32 cellular contexts compared by ENCODE assay signal in genomic region chr13:110872034-110872767, GRCh38. TPM values are rescaled to one million over a fixed set of nuclear protein-coding genes. Genes with fewer than 3 reads are reported as not detected.
A peak's percentile ranks its signal among the peaks of the same experiment; 100 is the strongest.
DNase-seq lines count a peak whose midpoint lies in the region; ATAC-seq, FAIRE-seq and TF ChIP-seq lines count a peak whose summit lies in the region.
"Had no signal": no experiment of that assay in that cellular context is flagged by ENCODE, and none has a peak within 500 bp of the region (broad histone marks: within the 10 kb centered on the region; RNA-seq: fewer than 3 reads in every experiment).

No MANE protein-coding gene starts in this region.

- BruUV-seq in HepG2 (replicated peaks; lab: Mats Ljungman, UMichigan), result no TSS peak

- no peaks in the 10 kb centered on the region for H4K20me1 ChIP-seq in HepG2 (ENCODE audit: insufficient read depth, low read length)

- H3K4me1 ChIP-seq in HepG2 (ENCODE audit: insufficient read depth, low read length), result peaks cover 64% of the 10 kb centered on the region
- H3K4me1 ChIP-seq in right lobe of liver, result peaks cover 0 to 5% (median 0%) of the 10 kb centered on the region in 4 donors
- H3K4me1 ChIP-seq in endodermal cell (ENCODE audit: control insufficient read depth, insufficient read depth, low read length), result no peaks in the 10 kb centered on the region
- peaks cover 48% of the 10 kb centered on the region for H3K4me1 ChIP-seq in vagina

- CTCF ChIA-PET in HepG2 (lab: Yijun Ruan, JAX; ENCODE audit: low intra/inter-chr PET ratio, low total read pairs), result no interaction called here

- POLR2A ChIA-PET in HepG2 (lab: Yijun Ruan, JAX), result interaction anchor here (1.4 to 3.1 kb wide), 2 partner anchors 43 to 157 kb away, joined by 4 to 10 read pairs; partner anchors contain the start of gene ANKRD10

- H3K4me3 ChIP-seq in HepG2 (replicated peaks in 1 of 3; ENCODE audit: insufficient read depth in 1 of 3, low read depth in 2 of 3, low read length in 3 of 3) (no peak overlapping the region), right lobe of liver (no peak overlapping the region), endodermal cell (ENCODE audit: low read length) (no peak overlapping the region), vagina (no peak overlapping the region)
- H3K4me3 ChIP-seq: coronary artery, GM23338, MG63, suprapubic skin had no signal

- WGBS in HepG2 (ENCODE audit: low lambda C conversion rate), result 14% methylated on average over 4 of the region's 13 CpGs
- WGBS in right lobe of liver (ENCODE audit: insufficient coverage, low coverage, low lambda C conversion rate, missing lambda C conversion rate), result 56% methylated on average over 6 of the region's 13 CpGs
- WGBS in endodermal cell (ENCODE audit: insufficient coverage in 1 of 2, insufficient read length in 1 of 2), 2 experiments, result 85 to 86% methylated on average over 11 to 13 of the region's 13 CpGs

- no peak for FAIRE-seq in HepG2 (lab: Jason Lieb, UNC)
- no peak for FAIRE-seq in frontal cortex (lab: Jason Lieb, UNC)
- FAIRE-seq: bronchial epithelial cell, islet of Langerhans, small intestine, TTC549 had no signal

- H3K79me2 ChIP-seq in HepG2 (ENCODE audit: insufficient read depth, low read length), result no peaks in the 10 kb centered on the region

- no peak overlapping the region for H3K27ac ChIP-seq in HepG2 (ENCODE audit: extremely low read length, insufficient read depth, low read length)
- H3K27ac ChIP-seq in right lobe of liver, result no peak overlapping the region
- H3K27ac ChIP-seq in endodermal cell (ENCODE audit: low read depth, low read length), result no peak overlapping the region
- peak overlapping the region; percentile 86 for H3K27ac ChIP-seq in vagina
- H3K27ac ChIP-seq: coronary artery, suprapubic skin had no signal

- in situ Hi-C loops in HepG2 (cut with HindIII; ENCODE audit: extremely low pct_ligation_motif_present, low pct_unique_long_range_greater_than_20kb), result no loop called here

- H3K4me2 ChIP-seq in HepG2 (ENCODE audit: low read depth, low read length), result peak overlapping the region; percentile 22; the same call in 1 of the 2 replicates
- H3K4me2 ChIP-seq: GM23338 had no signal

- H3K4me3 Mint-ChIP-seq in endodermal cell, result no peak overlapping the region
- no peak overlapping the region for H3K4me3 Mint-ChIP-seq in osteocyte (ENCODE audit: unreplicated experiment)
- H3K4me3 Mint-ChIP-seq: activated CD4-positive, alpha-beta memory T cell treated with anti-CD3 and anti-CD28 coated beads for 36 hours; activated naive CD4-positive, alpha-beta T cell treated with anti-CD3 and anti-CD28 coated beads for 36 hours; activated T-helper 1 cell treated with anti-CD3 and anti-CD28 coated beads, Interleukin-12 subunit alpha, Interleukin-12 subunit beta, Interleukin-2, Interleukin-4 antibody, amounts not matched to agents 30 ng/mL and 10 ng/mL and 1 ng/mL, durations not matched to agents 14 hours and 24 hours and 36 hours; CD4-positive, CD25-positive, alpha-beta regulatory T cell; GM23338 had no signal

- no peak overlapping the region for H2AFZ ChIP-seq in HepG2 (ENCODE audit: low read length)
- H2AFZ ChIP-seq: GM23338 had no signal

- H3K27me3 Mint-ChIP-seq in endodermal cell (ENCODE audit: insufficient read depth) (peaks cover 18% of the 10 kb centered on the region), osteocyte (ENCODE audit: unreplicated experiment) (no peaks in the 10 kb centered on the region)

- peaks cover 0 to 16% of the 10 kb centered on the region in 2 experiments; a peak in 2 of 5 replicates for H3K27me3 ChIP-seq in HepG2 (ENCODE audit: control insufficient read depth in 1 of 2, insufficient read depth in 2 of 2, low read length in 2 of 2)
- no peaks in the 10 kb centered on the region for H3K27me3 ChIP-seq in right lobe of liver
- no peaks in the 10 kb centered on the region for H3K27me3 ChIP-seq in endodermal cell (ENCODE audit: control insufficient read depth, insufficient read depth, low read length, poor library complexity, severe bottlenecking)
- no peaks in the 10 kb centered on the region for H3K27me3 ChIP-seq in vagina
- H3K27me3 ChIP-seq: MG63, suprapubic skin had no signal

- intact Hi-C loops in HepG2 (cut with micrococcal nuclease; ENCODE audit: unreplicated experiment), result loop anchor here (5.0 kb wide), 1 partner anchor 35 kb away; no protein-coding TSS in a partner anchor
- intact Hi-C loops in right lobe of liver (cut with DNase I), result no loop called here
- intact Hi-C loops in vagina (cut with DNase I), result no loop called here

- no peak for TF ChIP-seq CTCF in HepG2 (CRISPR knock-in tag; IDR thresholded peaks at IDR 0.05)
- no peak for TF ChIP-seq CTCF in right lobe of liver (IDR thresholded peaks at IDR 0.05)
- no peak for TF ChIP-seq CTCF in endodermal cell (conservative IDR thresholded peaks at IDR 0.05)
- no peak for TF ChIP-seq CTCF in osteocyte (IDR thresholded peaks at IDR 0.05)
- TF ChIP-seq CTCF in vagina (IDR thresholded peaks at IDR 0.05), result no peak

- H3K36me3 ChIP-seq in HepG2 (replicated peaks in 1 of 2; ENCODE audit: control insufficient read depth in 1 of 2, insufficient read depth in 2 of 2, low read length in 2 of 2) (no peaks in the 10 kb centered on the region), right lobe of liver (no peaks in the 10 kb centered on the region), endodermal cell (ENCODE audit: control insufficient read depth, insufficient read depth, low read length) (no peaks in the 10 kb centered on the region), vagina (no peaks in the 10 kb centered on the region)
- H3K36me3 ChIP-seq: MG63, suprapubic skin had no signal

- H3K9ac ChIP-seq in HepG2 (ENCODE audit: insufficient read depth, low read depth, low read length), result no peak overlapping the region
- H3K9ac ChIP-seq in endodermal cell (ENCODE audit: extremely low read depth, low read length, poor library complexity, severe bottlenecking), result no peak overlapping the region

- TF ChIP-seq EP300 in HepG2 (IDR thresholded peaks at IDR 0.05; ENCODE audit: low read depth in 2 of 2, low read length in 2 of 2) (no peak), HepG2 (CRISPR knock-in tag; IDR thresholded peaks at IDR 0.05; ENCODE audit: borderline replicate concordance) (no peak)

- TF ChIP-seq POLR2A in HepG2 (IDR thresholded peaks at IDR 0.05; ENCODE audit: insufficient read depth in 1 of 2, low read depth in 2 of 2, low read length in 2 of 2) (no peak), right lobe of liver (IDR thresholded peaks at IDR 0.05) (no peak), vagina (IDR thresholded peaks at IDR 0.05) (no peak)

- DNase-seq in HepG2 (ENCODE audit: low spot score), result no peak
- no peak for DNase-seq in right lobe of liver
- DNase-seq in endodermal cell, result peak; percentile 49
- DNase-seq in osteocyte (ENCODE audit: extremely low spot score, unreplicated experiment), result no peak
- DNase-seq in vagina (ENCODE audit: extremely low spot score in 2 of 2), result no peak
- no peak for DNase-seq in ureter (ENCODE audit: low spot score)
- DNase-seq in frontal cortex (ENCODE audit: low spot score in 2 of 2), result no peak
- DNase-seq: 8988T; activated CD4-positive, alpha-beta memory T cell treated with anti-CD3 and anti-CD28 coated beads for 36 hours; activated CD4-positive, CD25-positive, alpha-beta regulatory T cell treated with anti-CD3 and anti-CD28 coated beads, Interleukin-2, amount 50 U/mL, for 72 hours; activated CD8-positive, alpha-beta memory T cell treated with anti-CD3 and anti-CD28 coated beads, Interleukin-2, amount 50 U/mL, for 4 hours; activated naive CD4-positive, alpha-beta T cell treated with anti-CD3 and anti-CD28 coated beads for 36 hours; CD4-positive, CD25-positive, alpha-beta regulatory T cell; DMS 273 treated with DMSO at 0.1 percent for 48 hours; effector memory CD4-positive, alpha-beta T cell; left ventricle myocardium superior; MG63; naive B cell; NCI-H1105 treated with DMSO at 0.1 percent for 48 hours; NCI-H1930; NCI-H526 treated with DMSO at 0.1 percent for 48 hours; small intestine; stimulated activated CD4-positive, alpha-beta T cell treated with anti-CD3 and anti-CD28 coated beads, Interleukin-2, amount 100 ng/mL, for 48 hours had no signal

- H3K36me3 Mint-ChIP-seq in endodermal cell (ENCODE audit: low read depth) (no peaks in the 10 kb centered on the region), osteocyte (ENCODE audit: unreplicated experiment) (peaks cover 5% of the 10 kb centered on the region)
- H3K36me3 Mint-ChIP-seq: activated CD4-positive, alpha-beta memory T cell treated with anti-CD3 and anti-CD28 coated beads for 36 hours; CD4-positive, CD25-positive, alpha-beta regulatory T cell; naive B cell had no signal

- ATAC-seq in HepG2, result no peak; the same call in 2 of the 3 replicates
- no peak for ATAC-seq in right lobe of liver
- ATAC-seq in HG02970 (IDR thresholded peaks at IDR 0.05; ENCODE audit: low FRiP score, unreplicated experiment), result no peak
- ATAC-seq: GM23338, left ventricle myocardium superior, Panc1 had no signal

- no peaks in the 10 kb centered on the region for H3K9me3 ChIP-seq in HepG2 (ENCODE audit: low read length)
- H3K9me3 ChIP-seq in right lobe of liver, result no peaks in the 10 kb centered on the region
- no peaks in the 10 kb centered on the region for H3K9me3 ChIP-seq in endodermal cell (ENCODE audit: control insufficient read depth, low read length)
- H3K9me3 ChIP-seq in vagina, result no peaks in the 10 kb centered on the region
- H3K9me3 ChIP-seq: MG63, suprapubic skin had no signal

- no peak for TF ChIP-seq RAD21 in HepG2 (CRISPR knock-in tag; IDR thresholded peaks at IDR 0.05)

- peaks cover 4% of the 10 kb centered on the region for H3K4me1 Mint-ChIP-seq in endodermal cell
- H3K4me1 Mint-ChIP-seq in osteocyte (ENCODE audit: unreplicated experiment), result peaks cover 52% of the 10 kb centered on the region

- no peaks in the 10 kb centered on the region for H3K9me3 Mint-ChIP-seq in endodermal cell
- no peaks in the 10 kb centered on the region for H3K9me3 Mint-ChIP-seq in osteocyte (ENCODE audit: unreplicated experiment)
- H3K9me3 Mint-ChIP-seq: activated CD4-positive, alpha-beta memory T cell treated with anti-CD3 and anti-CD28 coated beads for 36 hours; activated naive CD4-positive, alpha-beta T cell treated with anti-CD3 and anti-CD28 coated beads for 36 hours; activated T-helper 1 cell treated with anti-CD3 and anti-CD28 coated beads, Interleukin-12 subunit alpha, Interleukin-12 subunit beta, Interleukin-2, Interleukin-4 antibody, amounts not matched to agents 30 ng/mL and 10 ng/mL and 1 ng/mL, durations not matched to agents 14 hours and 24 hours and 36 hours; GM23338 had no signal

- no peak overlapping the region for H3K27ac Mint-ChIP-seq in endodermal cell
- peak overlapping the region; percentile 97 for H3K27ac Mint-ChIP-seq in osteocyte (ENCODE audit: unreplicated experiment)
- H3K27ac Mint-ChIP-seq: activated CD4-positive, alpha-beta memory T cell treated with anti-CD3 and anti-CD28 coated beads for 36 hours; activated naive CD4-positive, alpha-beta T cell treated with anti-CD3 and anti-CD28 coated beads for 36 hours; activated T-helper 1 cell treated with anti-CD3 and anti-CD28 coated beads, Interleukin-12 subunit alpha, Interleukin-12 subunit beta, Interleukin-2, Interleukin-4 antibody, amounts not matched to agents 30 ng/mL and 10 ng/mL and 1 ng/mL, durations not matched to agents 14 hours and 24 hours and 36 hours; CD4-positive, CD25-positive, alpha-beta regulatory T cell; GM23338 had no signal

RNA-seq across cellular contexts. Expression of gene ANKRD10, which starts 42.7 kb away (rescaled TPM):
- total RNA-seq in HepG2 (2016; rRNA removed; fragmentation: Illumina TruSeq; extraction: Trizol), result 59.6 and 108 TPM in 2 replicates
- 10.2 and 11.9 TPM in 2 replicates for total RNA-seq in HepG2 (2016; cell fraction: cytosol; rRNA removed; fragmentation: Illumina TruSeq; extraction: Trizol; ENCODE audit: low read depth)
- 59.3 and 98.0 TPM in 2 replicates for total RNA-seq in HepG2 (2016; cell fraction: insoluble cytoplasmic fraction; rRNA removed; fragmentation: Illumina TruSeq; extraction: Trizol)
- total RNA-seq in HepG2 (2016; cell fraction: membrane; rRNA removed; fragmentation: Illumina TruSeq; extraction: Trizol), result 24.2 and 38.1 TPM in 2 replicates
- 241 and 262 TPM in 2 replicates for total RNA-seq in HepG2 (2016; cell fraction: nucleus; rRNA removed; fragmentation: Illumina TruSeq; extraction: Trizol)
- polyA plus RNA-seq in HepG2 (2011; rRNA removed), result 102 and 115 TPM in 2 replicates
- 39.3 and 39.6 TPM in 2 replicates for polyA plus RNA-seq in HepG2 (2011; cell fraction: cytosol; rRNA removed)
- 243 and 276 TPM in 2 replicates for polyA plus RNA-seq in HepG2 (2011; cell fraction: nucleus; rRNA removed)
- 63.9 and 67.7 TPM in 2 replicates for polyA plus RNA-seq in HepG2 (2012)
- 5.5 and 5.7 TPM in 2 replicates for polyA plus RNA-seq in HepG2 (2016; cell fraction: cytosol; fragmentation: Illumina TruSeq; extraction: Trizol; ENCODE audit: low read depth)
- polyA plus RNA-seq in HepG2 (2016; cell fraction: insoluble cytoplasmic fraction; fragmentation: Illumina TruSeq; extraction: Trizol; ENCODE audit: low read depth), result 41.1 and 41.5 TPM in 2 replicates
- polyA plus RNA-seq in HepG2 (2016; cell fraction: membrane; fragmentation: Illumina TruSeq; extraction: Trizol; ENCODE audit: low read depth), result 14.4 and 23.2 TPM in 2 replicates
- polyA plus RNA-seq in HepG2 (2016; cell fraction: nucleus; fragmentation: Illumina TruSeq; extraction: Trizol; ENCODE audit: insufficient read depth, low read depth), result 283 and 324 TPM in 2 replicates
- 88.1 and 160 TPM in 2 replicates for polyA minus RNA-seq in HepG2 (2011; rRNA and poly(A)+ RNA removed; ENCODE audit: low replicate concordance)
- polyA minus RNA-seq in HepG2 (2011; cell fraction: cytosol; rRNA and poly(A)+ RNA removed), result 46.2 and 49.6 TPM in 2 replicates
- polyA minus RNA-seq in HepG2 (2011; cell fraction: nucleus; rRNA and poly(A)+ RNA removed), result 521 and 529 TPM in 2 replicates
- total RNA-seq in right lobe of liver, result 10 to 100 TPM; 40.4 to 56.2 (median 44.3) TPM
- total RNA-seq in endodermal cell, result 100 to 1,000 TPM; 148 to 182 TPM
- 145 TPM for polyA plus RNA-seq in endodermal cell (2013, experiment 1 of 2)
- 147 TPM for polyA plus RNA-seq in endodermal cell (2013, experiment 2 of 2)
- 248 and 257 TPM in 2 replicates for total RNA-seq in osteocyte
- total RNA-seq in vagina, result 114 TPM
- total RNA-seq in ureter, result 138 TPM
- 118 TPM for total RNA-seq in frontal cortex
